In genomic region chr6:120378582-120379220, GRCh38 we compare ENCODE assay signal across 8 cellular contexts.
DNase-seq lines count a peak whose midpoint lies in the region; ATAC-seq, FAIRE-seq and TF ChIP-seq lines count a peak whose summit lies in the region.

No MANE protein-coding gene starts in this region.

- H3K4me1 Mint-ChIP-seq in CD4-positive, alpha-beta T cell (ENCODE audit: low read depth): no peaks in the 10 kb centered on the region
- no peaks in the 10 kb centered on the region for H3K4me1 Mint-ChIP-seq in endothelial cell (ENCODE audit: unreplicated experiment)

- H3K36me3 Mint-ChIP-seq in CD4-positive, alpha-beta T cell (ENCODE audit: low read depth): no peaks in the 10 kb centered on the region
- no peaks in the 10 kb centered on the region for H3K36me3 Mint-ChIP-seq in endothelial cell (ENCODE audit: low read depth, unreplicated experiment)

- no peaks in the 10 kb centered on the region for H3K9me3 Mint-ChIP-seq in CD4-positive, alpha-beta T cell
- no peaks in the 10 kb centered on the region for H3K9me3 Mint-ChIP-seq in endothelial cell (ENCODE audit: unreplicated experiment)

- CTCF ChIA-PET in CD4-positive, alpha-beta T cell (lab: Charles Lee): no interaction called here

- H3K27ac Mint-ChIP-seq in CD4-positive, alpha-beta T cell: no peak overlapping the region
- H3K27ac Mint-ChIP-seq in endothelial cell (ENCODE audit: unreplicated experiment): no peak overlapping the region

- H3K27me3 ChIP-seq in CD4-positive, alpha-beta T cell (ENCODE audit: control insufficient read depth, insufficient read depth, low read length): no peaks in the 10 kb centered on the region
- no peaks in the 10 kb centered on the region for H3K27me3 ChIP-seq in MG63

- DNase-seq in CD4-positive, alpha-beta T cell: no peak
- DNase-seq in GM19239 (ENCODE audit: insufficient read length, low spot score) (peak; percentile 4), NCI-H524 treated with DMSO at 0.1 percent for 48 hours (lab: John Stamatoyannopoulos, UW) (peak; percentile 48), endothelial cell (ENCODE audit: low spot score) (no peak), urothelium cell line (ENCODE audit: low spot score) (peak; percentile 36), MG63 (no peak), dermis blood vessel endothelial cell (no peak)

- H3K4me3 ChIP-seq in MG63: no peak overlapping the region

- intact Hi-C loops in CD4-positive, alpha-beta T cell (cut with DNase I, micrococcal nuclease): no loop called here

- peak; percentile 24 for TF ChIP-seq CTCF in CD4-positive, alpha-beta T cell (IDR thresholded peaks at IDR 0.05)
- peak; percentile 82 for TF ChIP-seq CTCF in endothelial cell (IDR thresholded peaks at IDR 0.05; ENCODE audit: unreplicated experiment)

- no peaks in the 10 kb centered on the region for H3K9me3 ChIP-seq in CD4-positive, alpha-beta T cell (ENCODE audit: control insufficient read depth, low read length)
- H3K9me3 ChIP-seq in MG63: no peaks in the 10 kb centered on the region

- no peak for ATAC-seq in CD4-positive, alpha-beta T cell (ENCODE audit: poor library complexity)
- peak; percentile 82 for ATAC-seq in HG03135 (IDR thresholded peaks at IDR 0.05; ENCODE audit: unreplicated experiment)

- no peaks in the 10 kb centered on the region for H3K27me3 Mint-ChIP-seq in CD4-positive, alpha-beta T cell
- no peaks in the 10 kb centered on the region for H3K27me3 Mint-ChIP-seq in endothelial cell (ENCODE audit: unreplicated experiment)

- POLR2A ChIA-PET in CD4-positive, alpha-beta T cell (lab: Charles Lee): no interaction called here

- no peak overlapping the region for H3K4me3 Mint-ChIP-seq in CD4-positive, alpha-beta T cell
- H3K4me3 Mint-ChIP-seq in endothelial cell (ENCODE audit: unreplicated experiment): no peak overlapping the region

- no peaks in the 10 kb centered on the region for H3K36me3 ChIP-seq in MG63

- peak; percentile 61 for FAIRE-seq in GM19239 (lab: Jason Lieb, UNC)
- FAIRE-seq in urothelium cell line (lab: Jason Lieb, UNC): no peak

- H3K27ac ChIP-seq in CD4-positive, alpha-beta T cell (ENCODE audit: low read depth, low read length): no peak overlapping the region

Comparison
In these comparisons a context has a peak if more than half of its experiments do, and no peak if none do; other contexts are left out.
1. DNase-seq: peak in GM19239 (single experiment), NCI-H524 treated with DMSO at 0.1 percent for 48 hours (single experiment) and urothelium cell line (single experiment); none in CD4-positive, alpha-beta T cell (0 of 10), endothelial cell (single experiment), MG63 (single experiment) and dermis blood vessel endothelial cell (single experiment).